2 cellular contexts compared by ENCODE assay signal in the genomic region with DNA sequence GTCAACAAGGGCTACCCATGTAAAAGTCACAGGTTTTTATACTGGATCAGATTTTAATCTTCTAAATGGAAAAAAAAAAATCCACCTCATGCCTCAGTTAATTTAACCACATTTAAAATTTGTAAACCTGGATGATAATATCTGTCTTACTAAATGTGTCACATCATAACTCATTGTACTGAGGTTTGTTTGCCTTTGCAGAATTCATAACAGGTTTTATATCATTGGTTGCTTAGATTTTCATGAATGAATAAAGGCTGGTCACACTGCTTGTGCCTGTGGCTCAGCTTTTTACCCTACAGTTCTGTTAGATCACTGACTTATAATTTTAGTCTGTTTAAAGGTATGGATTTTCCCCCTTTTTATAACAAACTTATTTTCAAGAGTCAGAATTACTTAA.
TF ChIP-seq lines count a peak whose summit lies in the region.

No MANE protein-coding gene starts in this region.

TF ChIP-seq in HEK293, 187 proteins besides CTCF, POLR2A, EP300 and RAD21:
- TF ChIP-seq ZNF169 (tag by site-specific recombination; IDR thresholded peaks at IDR 0.05): no peak
- peak; percentile 71 for TF ChIP-seq PRDM6 (tag by site-specific recombination; IDR thresholded peaks at IDR 0.05)
- no peak for TF ChIP-seq ZNF302 (tag by site-specific recombination; IDR thresholded peaks at IDR 0.05; ENCODE audit: low read depth)
- no peak for TF ChIP-seq ZNF16 (tag by site-specific recombination; IDR thresholded peaks at IDR 0.05; ENCODE audit: low read depth)
- TF ChIP-seq, protein P1, sequence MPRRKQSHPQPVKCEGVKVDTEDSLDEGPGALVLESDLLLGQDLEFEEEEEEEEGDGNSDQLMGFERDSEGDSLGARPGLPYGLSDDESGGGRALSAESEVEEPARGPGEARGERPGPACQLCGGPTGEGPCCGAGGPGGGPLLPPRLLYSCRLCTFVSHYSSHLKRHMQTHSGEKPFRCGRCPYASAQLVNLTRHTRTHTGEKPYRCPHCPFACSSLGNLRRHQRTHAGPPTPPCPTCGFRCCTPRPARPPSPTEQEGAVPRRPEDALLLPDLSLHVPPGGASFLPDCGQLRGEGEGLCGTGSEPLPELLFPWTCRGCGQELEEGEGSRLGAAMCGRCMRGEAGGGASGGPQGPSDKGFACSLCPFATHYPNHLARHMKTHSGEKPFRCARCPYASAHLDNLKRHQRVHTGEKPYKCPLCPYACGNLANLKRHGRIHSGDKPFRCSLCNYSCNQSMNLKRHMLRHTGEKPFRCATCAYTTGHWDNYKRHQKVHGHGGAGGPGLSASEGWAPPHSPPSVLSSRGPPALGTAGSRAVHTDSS (tag by site-specific recombination; IDR thresholded peaks at IDR 0.05): no peak

TF ChIP-seq in endothelial cell of umbilical vein, 7 proteins besides CTCF, POLR2A, EP300 and RAD21:
- TF ChIP-seq POLR2AphosphoS5 (IDR thresholded peaks at IDR 0.05; ENCODE audit: insufficient read depth, low read depth, low read length) (no peak), JUN (IDR thresholded peaks at IDR 0.05; ENCODE audit: borderline replicate concordance, insufficient read depth, insufficient read length, low read depth) (no peak), GATA2 (IDR thresholded peaks at IDR 0.05; ENCODE audit: insufficient read depth, insufficient read length, low read depth, low read length) (no peak), FOS (IDR thresholded peaks at IDR 0.05; ENCODE audit: borderline replicate concordance, insufficient read depth, low read length) (no peak), EZH2 (IDR thresholded peaks at IDR 0.05; ENCODE audit: borderline replicate concordance, low read depth, low read length, severe bottlenecking) (no peak), MYC (IDR thresholded peaks at IDR 0.05; ENCODE audit: low read depth, low read length) (no peak)
- TF ChIP-seq, protein P2, sequence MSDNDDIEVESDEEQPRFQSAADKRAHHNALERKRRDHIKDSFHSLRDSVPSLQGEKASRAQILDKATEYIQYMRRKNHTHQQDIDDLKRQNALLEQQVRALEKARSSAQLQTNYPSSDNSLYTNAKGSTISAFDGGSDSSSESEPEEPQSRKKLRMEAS (IDR thresholded peaks at IDR 0.05; ENCODE audit: insufficient read depth, insufficient read length): no peak
TF ChIP-seq in endothelial cell of umbilical vein: peak in this region for 0.
